ENCODE assay signal across 9 cellular contexts in the genomic region with DNA sequence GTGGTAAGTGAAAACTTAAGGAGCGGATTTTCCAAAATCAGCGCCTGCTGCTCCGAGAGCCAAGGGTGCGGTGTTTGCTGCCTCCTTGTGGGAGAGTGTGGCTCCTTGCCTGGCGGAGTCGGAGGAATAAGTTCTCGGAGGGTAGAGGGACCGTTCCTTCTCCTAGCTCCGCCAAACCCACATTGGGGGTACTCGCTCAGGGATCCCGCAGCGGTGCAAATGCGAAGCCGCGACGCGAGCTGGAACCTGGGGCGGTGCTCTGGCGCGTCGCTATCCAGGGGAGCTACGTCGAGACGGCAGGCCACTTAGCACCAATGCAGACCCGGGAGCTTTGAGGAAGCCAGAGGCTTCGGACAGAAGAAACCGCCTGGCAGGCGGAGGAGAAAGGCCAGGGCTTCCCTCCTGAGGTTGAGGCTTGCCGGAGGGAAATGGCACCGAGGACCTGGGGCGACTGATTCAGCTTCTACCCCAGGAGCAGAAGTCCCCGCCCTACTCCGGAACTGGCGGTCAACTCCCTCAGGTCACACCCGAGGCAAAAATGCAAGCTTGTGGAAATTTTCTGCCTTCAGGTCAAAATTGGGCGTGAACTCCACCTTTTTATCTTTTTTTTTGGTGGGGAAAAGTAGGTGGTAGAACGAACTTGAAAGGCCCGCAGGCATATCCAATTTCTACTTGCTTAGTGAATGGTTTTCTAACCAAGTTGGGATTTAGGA. TPM values are rescaled to one million over a fixed set of nuclear protein-coding genes. Genes with fewer than 3 reads are reported as not detected.
A peak's percentile ranks its signal among the peaks of the same experiment; 100 is the strongest.
DNase-seq lines count a peak whose midpoint lies in the region; ATAC-seq and TF ChIP-seq lines count a peak whose summit lies in the region.
"Had no signal": no experiment of that assay in that cellular context is flagged by ENCODE, and none has a peak within 500 bp of the region (broad histone marks: within the 10 kb centered on the region; RNA-seq: fewer than 3 reads in every experiment).

No MANE protein-coding gene starts in this region.

- peak overlapping the region; percentile 76 for H3K4me3 Mint-ChIP-seq in activated T-helper 2 cell treated with anti-CD3 and anti-CD28 coated beads, Interferon-gamma antibody, Interleukin-2, Interleukin-4, amounts not matched to agents 10 μg/mL and 5 μg/mL and 100 μg/mL, durations not matched to agents 14 hours and 24 hours and 36 hours (ENCODE audit: low read depth)

- peaks cover 18% of the 10 kb centered on the region for H3K4me1 Mint-ChIP-seq in activated T-helper 2 cell treated with anti-CD3 and anti-CD28 coated beads, Interferon-gamma antibody, Interleukin-2, Interleukin-4, amounts not matched to agents 10 μg/mL and 5 μg/mL and 100 μg/mL, durations not matched to agents 14 hours and 24 hours and 36 hours (ENCODE audit: low read depth)

- BruUV-seq in PC-9 (replicated peaks; lab: Mats Ljungman, UMichigan): TSS peak; percentile 77

- H3K4me3 ChIP-seq in PC-9 (peak overlapping the region; percentile 58), thoracic aorta (peak overlapping the region; percentile 78)

- H3K27ac ChIP-seq in PC-9 (peak overlapping the region; percentile 78), thoracic aorta (peak overlapping the region; percentile 56 to 71)

- no peaks in the 10 kb centered on the region for H3K9me3 ChIP-seq in PC-9 (ENCODE audit: insufficient read depth, low read depth)
- no peaks in the 10 kb centered on the region for H3K9me3 ChIP-seq in thoracic aorta

- H3K36me3 ChIP-seq in PC-9 (ENCODE audit: low read depth): no peaks in the 10 kb centered on the region
- no peaks in the 10 kb centered on the region for H3K36me3 ChIP-seq in thoracic aorta

- H3K9me3 Mint-ChIP-seq in activated T-helper 2 cell treated with anti-CD3 and anti-CD28 coated beads, Interferon-gamma antibody, Interleukin-2, Interleukin-4, amounts not matched to agents 10 μg/mL and 5 μg/mL and 100 μg/mL, durations not matched to agents 14 hours and 24 hours and 36 hours: no peaks in the 10 kb centered on the region

- DNase-seq in CMK (ENCODE audit: low read depth): peak; percentile 35
- peak; percentile 52 for DNase-seq in GM19238 (ENCODE audit: insufficient read length, low spot score)
- peak; percentile 86 to 87 for DNase-seq in PC-9
- peak; percentile 67 for DNase-seq in activated T-helper 2 cell treated with anti-CD3 and anti-CD28 coated beads, Interferon-gamma antibody, Interleukin-2, Interleukin-4, amounts not matched to agents 10 μg/mL and 5 μg/mL and 100 μg/mL, durations not matched to agents 14 hours and 24 hours and 36 hours (ENCODE audit: low spot score)
- peak; percentile 38 for DNase-seq in foreskin melanocyte
- peak; percentile 8 for DNase-seq in non-pigmented ciliary epithelial cell (ENCODE audit: low read depth)
- DNase-seq in thoracic aorta (ENCODE audit: low spot score): no peak

- H2AFZ ChIP-seq in PC-9: peak overlapping the region; percentile 85

- H3K27me3 ChIP-seq in PC-9 (ENCODE audit: insufficient read depth, low read depth) (no peaks in the 10 kb centered on the region), thoracic aorta (replicated peaks; ENCODE audit: insufficient read depth) (no peaks in the 10 kb centered on the region)

- H4K20me1 ChIP-seq in PC-9 (ENCODE audit: insufficient read depth): no peaks in the 10 kb centered on the region

- TF ChIP-seq CTCF in PC-9 (conservative IDR thresholded peaks at IDR 0.05) (peak; percentile 77), thoracic aorta (IDR thresholded peaks at IDR 0.05) (peak; percentile 49)

- H3K27me3 Mint-ChIP-seq in activated T-helper 2 cell treated with anti-CD3 and anti-CD28 coated beads, Interferon-gamma antibody, Interleukin-2, Interleukin-4, amounts not matched to agents 10 μg/mL and 5 μg/mL and 100 μg/mL, durations not matched to agents 14 hours and 24 hours and 36 hours (ENCODE audit: low read depth): no peaks in the 10 kb centered on the region

- H3K4me2 ChIP-seq in PC-9: peak overlapping the region; percentile 81

- CTCF ChIA-PET in PC-9 (lab: Charles Lee): interaction anchor here (0.7 to 1.5 kb wide), 6 partner anchors 10 to 264 kb away, joined by 3 to 7 read pairs (median 3); no protein-coding TSS in a partner anchor

- H3K36me3 Mint-ChIP-seq in activated T-helper 2 cell treated with anti-CD3 and anti-CD28 coated beads, Interferon-gamma antibody, Interleukin-2, Interleukin-4, amounts not matched to agents 10 μg/mL and 5 μg/mL and 100 μg/mL, durations not matched to agents 14 hours and 24 hours and 36 hours (ENCODE audit: low read depth): peaks cover 6% of the 10 kb centered on the region

- no peaks in the 10 kb centered on the region for H3K79me2 ChIP-seq in PC-9 (ENCODE audit: low read depth)

- ATAC-seq in HG03378 (IDR thresholded peaks at IDR 0.05; ENCODE audit: unreplicated experiment): peak; percentile 76
- no peak for ATAC-seq in thoracic aorta (ENCODE audit: insufficient number of reproducible peaks, low FRiP score, low read depth)

- peak overlapping the region; percentile 25 for H3K27ac Mint-ChIP-seq in activated T-helper 2 cell treated with anti-CD3 and anti-CD28 coated beads, Interferon-gamma antibody, Interleukin-2, Interleukin-4, amounts not matched to agents 10 μg/mL and 5 μg/mL and 100 μg/mL, durations not matched to agents 14 hours and 24 hours and 36 hours

- intact Hi-C loops in PC-9 (cut with micrococcal nuclease; ENCODE audit: unreplicated experiment): loop anchor here (1.0 to 5.0 kb wide), 3 partner anchors 61 to 263 kb away; a partner anchor contains a TSS
- intact Hi-C loops in activated T-helper 2 cell treated with anti-CD3 and anti-CD28 coated beads, Interferon-gamma antibody, Interleukin-2, Interleukin-4, amounts not matched to agents 10 μg/mL and 5 μg/mL and 100 μg/mL, durations not matched to agents 14 hours and 24 hours and 36 hours (cut with micrococcal nuclease): no loop called here

- H3K9me2 ChIP-seq in PC-9 (ENCODE audit: insufficient read depth): no peaks in the 10 kb centered on the region

- H3K4me1 ChIP-seq in PC-9 (replicated peaks; ENCODE audit: insufficient read depth) (peaks cover 31% of the 10 kb centered on the region), thoracic aorta (ENCODE audit: control insufficient read depth in 1 of 2, low read depth in 2 of 2) (peaks cover 0 to 4% of the 10 kb centered on the region in 2 donors)

- POLR2A ChIA-PET in PC-9 (lab: Charles Lee; ENCODE audit: unreplicated experiment): interaction anchor here (0.5 to 0.7 kb wide), 3 partner anchors 61 to 264 kb away, joined by 3 to 6 read pairs (median 5); no protein-coding TSS in a partner anchor

- peaks cover 36% of the 10 kb centered on the region; the same call in 1 of the 2 replicates for H3F3A ChIP-seq in PC-9 (ENCODE audit: insufficient read depth, low read depth)

RNA-seq across cellular contexts. Expression of a gene that starts 5.7 kb away (rescaled TPM):
- total RNA-seq in PC-9 (2021): 3.1 and 5.0 TPM in 2 replicates
- total RNA-seq in activated T-helper 2 cell treated with anti-CD3 and anti-CD28 coated beads, Interferon-gamma antibody, Interleukin-2, Interleukin-4, amounts not matched to agents 10 μg/mL and 5 μg/mL and 100 μg/mL, durations not matched to agents 14 hours and 24 hours and 36 hours: 0.28 and 0.52 TPM in 2 replicates
- total RNA-seq in thoracic aorta: 10 to 100 TPM in 1 of 2 donors, 1 to 10 TPM in 1; 7.0 to 12.2 TPM

RNA-seq across cellular contexts. Expression of a gene that starts 19.3 kb away (rescaled TPM):
- total RNA-seq in PC-9 (2021): 10.9 and 12.2 TPM in 2 replicates
- total RNA-seq in activated T-helper 2 cell treated with anti-CD3 and anti-CD28 coated beads, Interferon-gamma antibody, Interleukin-2, Interleukin-4, amounts not matched to agents 10 μg/mL and 5 μg/mL and 100 μg/mL, durations not matched to agents 14 hours and 24 hours and 36 hours: 0.46 TPM in 1 of 2 replicates, not detected in the other
- total RNA-seq in thoracic aorta: not detected
- total RNA-seq: frontal cortex had no signal

RNA-seq across cellular contexts. Expression of a gene that starts 26.5 kb away (rescaled TPM):
- total RNA-seq in PC-9 (2021): not detected in 2 replicates
- total RNA-seq in activated T-helper 2 cell treated with anti-CD3 and anti-CD28 coated beads, Interferon-gamma antibody, Interleukin-2, Interleukin-4, amounts not matched to agents 10 μg/mL and 5 μg/mL and 100 μg/mL, durations not matched to agents 14 hours and 24 hours and 36 hours: not detected in 2 replicates
- total RNA-seq in thoracic aorta: not detected

RNA-seq across cellular contexts. Expression of a gene that starts 34.9 kb away (rescaled TPM):
- not detected in 2 replicates for total RNA-seq in PC-9 (2021)
- not detected in 2 replicates for total RNA-seq in activated T-helper 2 cell treated with anti-CD3 and anti-CD28 coated beads, Interferon-gamma antibody, Interleukin-2, Interleukin-4, amounts not matched to agents 10 μg/mL and 5 μg/mL and 100 μg/mL, durations not matched to agents 14 hours and 24 hours and 36 hours
- total RNA-seq in thoracic aorta: not detected
- total RNA-seq: frontal cortex had no signal
